Comparison of ENCODE assay signal across 18 cellular contexts in genomic region chr12:44750468-44750867, GRCh38.
DNase-seq lines count a peak whose midpoint lies in the region; ATAC-seq and TF ChIP-seq lines count a peak whose summit lies in the region.
"Had no signal": no experiment of that assay in that cellular context is flagged by ENCODE, and none has a peak within 500 bp of the region (broad histone marks: within the 10 kb centered on the region; RNA-seq: fewer than 3 reads in every experiment).

No MANE protein-coding gene starts in this region.

- H3K4me1 ChIP-seq in neural progenitor cell = no peaks in the 10 kb centered on the region

- no peaks in the 10 kb centered on the region for H3K79me2 ChIP-seq in neural progenitor cell (ENCODE audit: low read depth)

- peaks cover 6% of the 10 kb centered on the region for H3K36me3 Mint-ChIP-seq in brain
- peaks cover 13% of the 10 kb centered on the region for H3K36me3 Mint-ChIP-seq in neural progenitor cell
- H3K36me3 Mint-ChIP-seq in natural killer cell = no peaks in the 10 kb centered on the region

- no peak overlapping the region for H3K9ac ChIP-seq in neural progenitor cell
- H3K9ac ChIP-seq: KMS-11 had no signal

- TF ChIP-seq CTCF in brain (conservative IDR thresholded peaks at IDR 0.05) (no peak), neural progenitor cell (IDR thresholded peaks at IDR 0.05) (no peak), natural killer cell (IDR thresholded peaks at IDR 0.05) (no peak)

- no peak overlapping the region for H3K27ac ChIP-seq in neural progenitor cell
- H3K27ac ChIP-seq: C4-2B, KMS-11 had no signal

- H3K27me3 Mint-ChIP-seq in brain (no peaks in the 10 kb centered on the region), neural progenitor cell (ENCODE audit: insufficient read depth, low read depth) (no peaks in the 10 kb centered on the region), natural killer cell (ENCODE audit: low read depth in 2 of 2) (no peaks in the 10 kb centered on the region)

- H3K9me3 Mint-ChIP-seq in brain = peaks cover 0 to 5% (median 2%) of the 10 kb centered on the region in 5 experiments
- peaks cover 7% of the 10 kb centered on the region for H3K9me3 Mint-ChIP-seq in neural progenitor cell
- H3K9me3 Mint-ChIP-seq in natural killer cell = no peaks in the 10 kb centered on the region

- intact Hi-C loops in natural killer cell (cut with micrococcal nuclease) = no loop called here

- H3K27me3 ChIP-seq in neural progenitor cell = no peaks in the 10 kb centered on the region

- H3K4me1 Mint-ChIP-seq in brain (peaks cover 38% of the 10 kb centered on the region), neural progenitor cell (peaks cover 21% of the 10 kb centered on the region), natural killer cell (no peaks in the 10 kb centered on the region)
- H3K4me1 Mint-ChIP-seq: H9 had no signal

- H3F3A ChIP-seq in neural progenitor cell (ENCODE audit: low read depth) = no peaks in the 10 kb centered on the region

- no peak overlapping the region for H2AFZ ChIP-seq in neural progenitor cell (replicated peaks)

- no peak overlapping the region for H3K4me3 ChIP-seq in neural progenitor cell
- H3K4me3 ChIP-seq: SK-N-MC had no signal

- H4K20me1 ChIP-seq in neural progenitor cell (ENCODE audit: low read depth) = no peaks in the 10 kb centered on the region

- H3K4me2 ChIP-seq in neural progenitor cell = no peak overlapping the region
- H3K4me2 ChIP-seq: KMS-11 had no signal

- H3K27ac Mint-ChIP-seq in brain = peak overlapping the region in 3 of 5 experiments; percentile 17 to 94 (median 66)
- H3K27ac Mint-ChIP-seq in neural progenitor cell = peak overlapping the region; percentile 84
- no peak overlapping the region for H3K27ac Mint-ChIP-seq in natural killer cell
- H3K27ac Mint-ChIP-seq: H9 had no signal

- no peaks in the 10 kb centered on the region for H3K36me3 ChIP-seq in neural progenitor cell

- H3K9me3 ChIP-seq in neural progenitor cell (ENCODE audit: low read depth) = no peaks in the 10 kb centered on the region

- H3K4me3 Mint-ChIP-seq in brain = no peak overlapping the region
- H3K4me3 Mint-ChIP-seq in neural progenitor cell = no peak overlapping the region
- H3K4me3 Mint-ChIP-seq in natural killer cell = no peak overlapping the region
- H3K4me3 Mint-ChIP-seq: H9 had no signal

- DNase-seq in Daoy (ENCODE audit: low read depth) = peak; percentile 3
- peak; percentile 30 for DNase-seq in NCI-H2227 (lab: John Stamatoyannopoulos, UW; ENCODE audit: unreplicated experiment)
- DNase-seq in neural progenitor cell (ENCODE audit: low spot score) = no peak
- DNase-seq in hippocampal formation (lab: John Stamatoyannopoulos, UW) = no peak
- no peak for DNase-seq in natural killer cell
- DNase-seq: ACHN; DMS79; H9; NCI-H187; NCI-H446; NCI-H526 treated with DMSO at 0.1 percent for 48 hours; NK-92 treated with Interleukin-12 subunit alpha and Interleukin-12 subunit beta, amount 100 ng/mL, for 24 hours; SHP77 had no signal

- no peak for ATAC-seq in HG02870 (IDR thresholded peaks at IDR 0.05; ENCODE audit: unreplicated experiment)
- no peak for ATAC-seq in natural killer cell

Comparison
In these comparisons a context has a peak if more than half of its experiments do, and no peak if none do; other contexts are left out.
1. DNase-seq: peak in Daoy (single experiment) and NCI-H2227 (single experiment); none in neural progenitor cell (single experiment), hippocampal formation (0 of 2) and natural killer cell (single experiment).
2. H3K27ac Mint-ChIP-seq: peak in brain (3 of 5) and neural progenitor cell (single experiment); none in natural killer cell (0 of 2).